In genomic region chr21:32043458-32043857, GRCh38 we compare ENCODE assay signal across 21 cellular contexts.
"Had no signal": no experiment of that assay in that cellular context is flagged by ENCODE, and none has a peak within 500 bp of the region (broad histone marks: within the 10 kb centered on the region; RNA-seq: fewer than 3 reads in every experiment).

No MANE protein-coding gene starts in this region.

- H3K4me1 Mint-ChIP-seq: naive B cell; stimulated activated memory B cell treated with anti-CD40 and anti-IgM and Interleukin-4, amounts not matched to agents 10 μg/mL and 1 μg/mL and 100 μg/mL, for 72 hours had no signal

- H3K4me3 Mint-ChIP-seq: effector memory CD8-positive, alpha-beta T cell; naive B cell; nephron; stimulated activated memory B cell treated with anti-CD40 and anti-IgM and Interleukin-4, amounts not matched to agents 10 μg/mL and 1 μg/mL and 100 μg/mL, for 72 hours; stimulated activated naive CD8-positive, alpha-beta T cell treated with anti-CD3 and anti-CD28 coated beads, Interleukin-15, Interleukin-2, amounts not matched to agents 100 ng/mL and 50 ng/mL, for 24 hours had no signal

- H3K4me1 ChIP-seq: foreskin keratinocyte, psoas muscle, spleen, tibial artery had no signal

- H3K9me3 ChIP-seq: neutrophil, psoas muscle, spleen, tibial artery had no signal

- H3K79me2 ChIP-seq: hepatocyte had no signal

- FAIRE-seq: endothelial cell of umbilical vein had no signal

- H3K4me2 ChIP-seq: hepatocyte had no signal

- H3K36me3 ChIP-seq: neutrophil, spleen, tibial artery had no signal

- H3K4me3 ChIP-seq: hepatocyte, psoas muscle, spleen, tibial artery had no signal

- DNase-seq: effector memory CD8-positive, alpha-beta T cell; erythroblast; foreskin keratinocyte; head of caudate nucleus; left colon; mesendoderm; naive B cell; psoas muscle; retina; spleen; stimulated activated CD4-positive, alpha-beta T cell treated with anti-CD3 and anti-CD28 coated beads, Interleukin-15, amount 100 ng/mL, for 24 hours; stimulated activated CD4-positive, alpha-beta T cell treated with anti-CD3 and anti-CD28 coated beads, Interleukin-1b, Interleukin-23, amount 100 ng/mL, for 48 hours; stimulated activated CD4-positive, alpha-beta T cell treated with anti-CD3 and anti-CD28 coated beads, Interleukin-4, amount 100 ng/mL, for 24 hours; tibial artery had no signal

- H2AFZ ChIP-seq: hepatocyte had no signal

- ATAC-seq: effector memory CD8-positive, alpha-beta T cell; foreskin keratinocyte; left colon; psoas muscle; sciatic nerve; stimulated activated memory B cell treated with anti-CD40 and anti-IgM and Interleukin-4, amounts not matched to agents 10 μg/mL and 1 μg/mL and 100 μg/mL, for 72 hours had no signal

- H3K27ac ChIP-seq: foreskin keratinocyte, hepatocyte, neutrophil, psoas muscle, spleen, tibial artery had no signal

- H3K27ac Mint-ChIP-seq: effector memory CD8-positive, alpha-beta T cell; naive B cell; stimulated activated memory B cell treated with anti-CD40 and anti-IgM and Interleukin-4, amounts not matched to agents 10 μg/mL and 1 μg/mL and 100 μg/mL, for 72 hours; stimulated activated naive CD8-positive, alpha-beta T cell treated with anti-CD3 and anti-CD28 coated beads, Interleukin-15, Interleukin-2, amounts not matched to agents 100 ng/mL and 50 ng/mL, for 24 hours had no signal

- H3K36me3 Mint-ChIP-seq: naive B cell; stimulated activated memory B cell treated with anti-CD40 and anti-IgM and Interleukin-4, amounts not matched to agents 10 μg/mL and 1 μg/mL and 100 μg/mL, for 72 hours had no signal

- H3K27me3 ChIP-seq: foreskin keratinocyte, hepatocyte, neutrophil, spleen, tibial artery had no signal
